1 cellular context compared by ENCODE assay signal in the genomic region with DNA sequence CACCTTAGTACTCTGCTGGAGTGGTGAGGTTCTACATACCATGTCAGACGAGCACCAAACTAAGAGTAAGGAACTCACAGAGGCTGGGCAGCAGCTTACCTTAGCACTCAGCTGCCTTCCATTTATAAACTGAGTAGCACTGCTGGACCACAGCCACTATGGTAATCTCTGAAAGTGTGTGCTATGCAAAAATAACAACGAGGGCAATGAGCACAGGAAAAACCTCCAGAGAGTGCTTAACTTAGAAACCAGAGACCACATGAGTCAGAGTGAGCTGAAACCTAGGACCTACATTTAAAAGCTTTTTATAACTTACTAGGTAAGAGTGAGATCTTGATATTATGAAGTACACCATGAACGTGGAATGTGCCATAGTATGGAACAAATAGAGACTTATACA.
TF ChIP-seq lines count a peak whose summit lies in the region.

No MANE protein-coding gene starts in this region.

TF ChIP-seq in GM12878, 131 proteins besides CTCF, POLR2A, EP300 and RAD21:
- peak; percentile 92 for TF ChIP-seq MEF2A (IDR thresholded peaks at IDR 0.05; ENCODE audit: insufficient read depth, low read depth, low read length)
- TF ChIP-seq, protein P1, sequence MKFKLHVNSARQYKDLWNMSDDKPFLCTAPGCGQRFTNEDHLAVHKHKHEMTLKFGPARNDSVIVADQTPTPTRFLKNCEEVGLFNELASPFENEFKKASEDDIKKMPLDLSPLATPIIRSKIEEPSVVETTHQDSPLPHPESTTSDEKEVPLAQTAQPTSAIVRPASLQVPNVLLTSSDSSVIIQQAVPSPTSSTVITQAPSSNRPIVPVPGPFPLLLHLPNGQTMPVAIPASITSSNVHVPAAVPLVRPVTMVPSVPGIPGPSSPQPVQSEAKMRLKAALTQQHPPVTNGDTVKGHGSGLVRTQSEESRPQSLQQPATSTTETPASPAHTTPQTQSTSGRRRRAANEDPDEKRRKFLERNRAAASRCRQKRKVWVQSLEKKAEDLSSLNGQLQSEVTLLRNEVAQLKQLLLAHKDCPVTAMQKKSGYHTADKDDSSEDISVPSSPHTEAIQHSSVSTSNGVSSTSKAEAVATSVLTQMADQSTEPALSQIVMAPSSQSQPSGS (IDR thresholded peaks at IDR 0.05; ENCODE audit: low read length) = peak; percentile 73
- peak; percentile 31; the same call in 1 of the 2 replicates for TF ChIP-seq PML (IDR thresholded peaks at IDR 0.05; ENCODE audit: low read length)
- TF ChIP-seq EGR1 (IDR thresholded peaks at IDR 0.05; ENCODE audit: borderline replicate concordance in 1 of 2, low read depth in 2 of 2, low read length in 2 of 2) = no peak
- peak; percentile 66 for TF ChIP-seq MEF2B (IDR thresholded peaks at IDR 0.05; ENCODE audit: partially characterized antibody, poor library complexity, severe bottlenecking)
- TF ChIP-seq MTA3 (IDR thresholded peaks at IDR 0.05; ENCODE audit: borderline replicate concordance, low read length) = peak; percentile 85
- TF ChIP-seq CREM (IDR thresholded peaks at IDR 0.05; ENCODE audit: low read depth) = peak; percentile 31; the same call in 1 of the 2 replicates
- no peak for TF ChIP-seq ATF7 (IDR thresholded peaks at IDR 0.05; ENCODE audit: low read depth)
- TF ChIP-seq POLR2AphosphoS2 (IDR thresholded peaks at IDR 0.05; ENCODE audit: low read depth, low read length) = no peak
- 0 out of 2 replicates have a peak, but pooled peaks have one; percentile 13 for TF ChIP-seq GABPA (IDR thresholded peaks at IDR 0.05; ENCODE audit: low read depth)
- 0 out of 2 replicates have a peak, but pooled peaks have one; percentile 53 for TF ChIP-seq TBL1XR1 (IDR thresholded peaks at IDR 0.05; ENCODE audit: low read depth, low read length)
- no peak for TF ChIP-seq ZNF622 (IDR thresholded peaks at IDR 0.05)
- peak; percentile 70; the same call in 1 of the 2 replicates for TF ChIP-seq EED (IDR thresholded peaks at IDR 0.05; ENCODE audit: low read depth)
- TF ChIP-seq, protein P2, sequence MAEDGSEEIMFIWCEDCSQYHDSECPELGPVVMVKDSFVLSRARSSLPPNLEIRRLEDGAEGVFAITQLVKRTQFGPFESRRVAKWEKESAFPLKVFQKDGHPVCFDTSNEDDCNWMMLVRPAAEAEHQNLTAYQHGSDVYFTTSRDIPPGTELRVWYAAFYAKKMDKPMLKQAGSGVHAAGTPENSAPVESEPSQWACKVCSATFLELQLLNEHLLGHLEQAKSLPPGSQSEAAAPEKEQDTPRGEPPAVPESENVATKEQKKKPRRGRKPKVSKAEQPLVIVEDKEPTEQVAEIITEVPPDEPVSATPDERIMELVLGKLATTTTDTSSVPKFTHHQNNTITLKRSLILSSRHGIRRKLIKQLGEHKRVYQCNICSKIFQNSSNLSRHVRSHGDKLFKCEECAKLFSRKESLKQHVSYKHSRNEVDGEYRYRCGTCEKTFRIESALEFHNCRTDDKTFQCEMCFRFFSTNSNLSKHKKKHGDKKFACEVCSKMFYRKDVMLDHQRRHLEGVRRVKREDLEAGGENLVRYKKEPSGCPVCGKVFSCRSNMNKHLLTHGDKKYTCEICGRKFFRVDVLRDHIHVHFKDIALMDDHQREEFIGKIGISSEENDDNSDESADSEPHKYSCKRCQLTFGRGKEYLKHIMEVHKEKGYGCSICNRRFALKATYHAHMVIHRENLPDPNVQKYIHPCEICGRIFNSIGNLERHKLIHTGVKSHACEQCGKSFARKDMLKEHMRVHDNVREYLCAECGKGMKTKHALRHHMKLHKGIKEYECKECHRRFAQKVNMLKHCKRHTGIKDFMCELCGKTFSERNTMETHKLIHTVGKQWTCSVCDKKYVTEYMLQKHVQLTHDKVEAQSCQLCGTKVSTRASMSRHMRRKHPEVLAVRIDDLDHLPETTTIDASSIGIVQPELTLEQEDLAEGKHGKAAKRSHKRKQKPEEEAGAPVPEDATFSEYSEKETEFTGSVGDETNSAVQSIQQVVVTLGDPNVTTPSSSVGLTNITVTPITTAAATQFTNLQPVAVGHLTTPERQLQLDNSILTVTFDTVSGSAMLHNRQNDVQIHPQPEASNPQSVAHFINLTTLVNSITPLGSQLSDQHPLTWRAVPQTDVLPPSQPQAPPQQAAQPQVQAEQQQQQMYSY (CRISPR knock-in tag; IDR thresholded peaks at IDR 0.05) = no peak
- 0 out of 2 replicates have a peak, but pooled peaks have one; percentile 46 for TF ChIP-seq IRF4 (IDR thresholded peaks at IDR 0.05; ENCODE audit: low read depth, low read length)
- no peak for TF ChIP-seq EZH2 (IDR thresholded peaks at IDR 0.05; ENCODE audit: borderline replicate concordance, control insufficient read depth, low read depth, low read length)
- 0 out of 2 replicates have a peak, but pooled peaks have one; percentile 37 for TF ChIP-seq CREB1 (IDR thresholded peaks at IDR 0.05; ENCODE audit: low read depth)
- peak; percentile 69; the same call in 1 of the 3 replicates for TF ChIP-seq POU2F2 (IDR thresholded peaks at IDR 0.05; ENCODE audit: borderline replicate concordance, low read depth, low read length)
- no peak for TF ChIP-seq IKZF2 (IDR thresholded peaks at IDR 0.05)
- peak; percentile 75 for TF ChIP-seq JUNB (IDR thresholded peaks at IDR 0.05)
- peak; percentile 74; the same call in 1 of the 2 replicates for TF ChIP-seq FOXM1 (IDR thresholded peaks at IDR 0.05; ENCODE audit: low read depth, low read length)
- TF ChIP-seq SMAD1 (IDR thresholded peaks at IDR 0.05; ENCODE audit: low read depth, partially characterized antibody) = no peak
- TF ChIP-seq NFIC (IDR thresholded peaks at IDR 0.05; ENCODE audit: low read depth, low read length) = peak; percentile 84
- peak; percentile 94 for TF ChIP-seq RUNX3 (IDR thresholded peaks at IDR 0.05; ENCODE audit: low read length)
TF ChIP-seq in GM12878: peak in this region for 16.
